4 cellular contexts compared by ENCODE assay signal in genomic region chr5:157722895-157723294, GRCh38. TPM values are rescaled to one million over a fixed set of nuclear protein-coding genes. Genes with fewer than 3 reads are reported as not detected.
"Had no signal": no experiment of that assay in that cellular context is flagged by ENCODE, and none has a peak within 500 bp of the region (broad histone marks: within the 10 kb centered on the region; RNA-seq: fewer than 3 reads in every experiment).

No MANE protein-coding gene starts in this region.

RNA-seq across cellular contexts. Expression of gene C5orf52, which starts 51.6 kb away (rescaled TPM):
- total RNA-seq: LHCN-M2, M059J, MCF 10A, NCI-H460 had no signal
